In the genomic region with DNA sequence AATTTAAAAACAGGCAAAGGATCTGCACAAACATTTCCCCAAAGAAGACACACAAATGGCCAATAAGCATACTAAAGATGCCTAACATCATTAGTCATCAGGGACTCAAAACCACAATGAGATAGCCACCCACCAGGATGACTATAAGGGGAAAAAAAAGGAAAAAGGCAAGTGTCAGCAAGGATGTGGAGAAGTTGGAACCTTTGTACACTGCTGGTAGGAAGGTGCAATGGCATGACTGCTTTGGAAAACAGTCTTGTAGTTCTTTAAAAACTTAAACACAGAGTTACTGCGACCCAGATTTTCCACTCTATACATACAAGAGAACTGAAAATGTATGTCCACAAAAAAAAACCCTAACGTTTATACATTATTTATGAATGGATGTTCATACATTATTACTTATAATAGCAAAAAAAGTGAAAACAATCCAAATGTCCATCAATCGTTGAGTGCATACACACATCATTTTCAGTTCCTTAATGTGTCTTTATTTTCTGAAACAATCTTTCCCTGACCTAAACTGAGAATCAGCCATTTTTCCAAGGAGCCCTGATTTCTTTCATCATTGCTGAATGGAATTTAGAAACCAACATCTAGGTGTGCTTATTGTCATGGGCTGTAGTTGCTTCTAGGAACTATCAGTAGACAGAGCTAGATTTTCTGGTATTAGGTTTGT, we compare ENCODE assay signal across 10 cellular contexts.
A peak's percentile ranks its signal among the peaks of the same experiment; 100 is the strongest.
DNase-seq lines count a peak whose midpoint lies in the region; ATAC-seq and TF ChIP-seq lines count a peak whose summit lies in the region.
"Had no signal": no experiment of that assay in that cellular context is flagged by ENCODE, and none has a peak within 500 bp of the region (broad histone marks: within the 10 kb centered on the region; RNA-seq: fewer than 3 reads in every experiment).

No MANE protein-coding gene starts in this region.

- peaks cover 2% of the 10 kb centered on the region for H3K4me1 Mint-ChIP-seq in activated CD8-positive, alpha-beta memory T cell treated with anti-CD3 and anti-CD28 coated beads, Interleukin-2, amount 10 ng/mL, durations not matched to agents 7 days and 5 days

- H3K4me3 ChIP-seq in cardiac muscle cell, result no peak overlapping the region
- no peak overlapping the region for H3K4me3 ChIP-seq in fibroblast of mammary gland (ENCODE audit: control insufficient read depth, low read depth, low read length)

- H3K27ac ChIP-seq in cardiac muscle cell, result no peak overlapping the region

- TF ChIP-seq CTCF in cardiac muscle cell (IDR thresholded peaks at IDR 0.05; ENCODE audit: low read depth, low read length) (peak; percentile 44), fibroblast of mammary gland (conservative IDR thresholded peaks at IDR 0.05; ENCODE audit: control insufficient read depth, insufficient read depth, low read depth, low read length) (peak; percentile 59)

- no peak overlapping the region for H3K4me3 Mint-ChIP-seq in activated CD8-positive, alpha-beta memory T cell treated with anti-CD3 and anti-CD28 coated beads, Interleukin-2, amount 10 ng/mL, durations not matched to agents 7 days and 5 days
- H3K4me3 Mint-ChIP-seq: CD4-positive, alpha-beta T cell had no signal

- peaks cover 3% of the 10 kb centered on the region for H3K9me3 ChIP-seq in cardiac muscle cell (ENCODE audit: low read depth)

- peaks cover 3% of the 10 kb centered on the region for H3K27me3 Mint-ChIP-seq in activated CD8-positive, alpha-beta memory T cell treated with anti-CD3 and anti-CD28 coated beads, Interleukin-2, amount 10 ng/mL, durations not matched to agents 7 days and 5 days
- H3K27me3 Mint-ChIP-seq: CD4-positive, alpha-beta T cell had no signal

- H3K36me3 Mint-ChIP-seq in activated CD8-positive, alpha-beta memory T cell treated with anti-CD3 and anti-CD28 coated beads, Interleukin-2, amount 10 ng/mL, durations not matched to agents 7 days and 5 days, result peaks cover 7% of the 10 kb centered on the region

- no peak overlapping the region for H3K27ac Mint-ChIP-seq in activated CD8-positive, alpha-beta memory T cell treated with anti-CD3 and anti-CD28 coated beads, Interleukin-2, amount 10 ng/mL, durations not matched to agents 7 days and 5 days
- H3K27ac Mint-ChIP-seq: CD4-positive, alpha-beta T cell had no signal

- intact Hi-C loops in left ventricle myocardium superior (cut with micrococcal nuclease), result no loop called here

- peak in 1 of 2 donors; percentile 92 for DNase-seq in cardiac muscle cell (ENCODE audit: low read depth in 1 of 2, low spot score in 1 of 2)
- no peak for DNase-seq in left ventricle myocardium superior
- DNase-seq in RPMI7951 (ENCODE audit: low read depth), result peak; percentile 93
- DNase-seq in fibroblast of mammary gland (ENCODE audit: low read depth), result peak; percentile 91
- DNase-seq in NOMO-1 (lab: John Stamatoyannopoulos, UW; ENCODE audit: unreplicated experiment in 2 of 2), result no peak
- DNase-seq in NCI-H1105 treated with DMSO at 0.1 percent for 48 hours (lab: John Stamatoyannopoulos, UW), result no peak
- DNase-seq in activated CD8-positive, alpha-beta memory T cell treated with anti-CD3 and anti-CD28 coated beads, Interleukin-2, amount 10 ng/mL, durations not matched to agents 7 days and 5 days, result no peak
- DNase-seq: CD4-positive, alpha-beta T cell; effector CD4-positive, alpha-beta T cell had no signal

- H3K36me3 ChIP-seq in cardiac muscle cell, result no peaks in the 10 kb centered on the region

- no peaks in the 10 kb centered on the region for H3K27me3 ChIP-seq in cardiac muscle cell

- peaks cover 2% of the 10 kb centered on the region for H3K9me3 Mint-ChIP-seq in activated CD8-positive, alpha-beta memory T cell treated with anti-CD3 and anti-CD28 coated beads, Interleukin-2, amount 10 ng/mL, durations not matched to agents 7 days and 5 days (ENCODE audit: low read depth)
- H3K9me3 Mint-ChIP-seq: CD4-positive, alpha-beta T cell had no signal

- H3K4me1 ChIP-seq in cardiac muscle cell (ENCODE audit: low read depth), result no peaks in the 10 kb centered on the region

- ATAC-seq in left ventricle myocardium superior (no peak), HG02763 (IDR thresholded peaks at IDR 0.05; ENCODE audit: unreplicated experiment) (no peak)
- ATAC-seq in activated CD8-positive, alpha-beta memory T cell treated with anti-CD3 and anti-CD28 coated beads, Interleukin-2, amount 10 ng/mL, durations not matched to agents 7 days and 5 days, result no peak

- CTCF ChIA-PET in activated CD8-positive, alpha-beta memory T cell treated with anti-CD3 and anti-CD28 coated beads, Interleukin-2, amount 10 ng/mL, durations not matched to agents 7 days and 5 days (lab: Charles Lee), result no interaction called here

Comparison
In these comparisons a context has a peak if more than half of its experiments do, and no peak if none do; other contexts are left out.
1. DNase-seq: peak in RPMI7951 (single experiment) and fibroblast of mammary gland (single experiment); none in left ventricle myocardium superior (single experiment), NOMO-1 (0 of 2), NCI-H1105 treated with DMSO at 0.1 percent for 48 hours (single experiment) and activated CD8-positive, alpha-beta memory T cell treated with anti-CD3 and anti-CD28 coated beads, Interleukin-2, amount 10 ng/mL, durations not matched to agents 7 days and 5 days (single experiment).